In the genomic region with DNA sequence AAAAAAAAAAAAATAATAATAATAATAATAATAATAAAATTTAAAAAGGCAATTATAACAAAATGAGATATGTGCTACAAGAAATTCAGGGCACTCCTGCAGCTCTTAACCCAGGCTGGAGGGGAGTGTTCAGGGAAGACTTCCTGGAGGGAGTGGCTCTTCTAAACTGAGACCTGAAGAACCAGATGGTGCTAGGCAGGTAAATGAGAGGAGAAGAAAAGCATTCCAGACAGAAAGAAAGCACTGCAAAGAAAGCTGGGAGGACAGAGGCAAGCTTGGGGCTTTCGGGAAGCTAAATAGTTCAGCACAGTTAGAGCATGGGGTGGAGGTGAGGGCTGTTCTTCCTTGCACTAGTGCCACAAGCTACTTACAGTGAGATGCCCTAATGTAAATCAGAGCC, we compare ENCODE assay signal across 25 cellular contexts. TPM values are rescaled to one million over a fixed set of nuclear protein-coding genes. Genes with fewer than 3 reads are reported as not detected.
DNase-seq lines count a peak whose midpoint lies in the region; ATAC-seq and TF ChIP-seq lines count a peak whose summit lies in the region.
"Had no signal": no experiment of that assay in that cellular context is flagged by ENCODE, and none has a peak within 500 bp of the region (broad histone marks: within the 10 kb centered on the region; RNA-seq: fewer than 3 reads in every experiment).

No MANE protein-coding gene starts in this region.

- no peaks in the 10 kb centered on the region for H3K27me3 Mint-ChIP-seq in CD8-positive, alpha-beta memory T cell
- H3K27me3 Mint-ChIP-seq in WTC11 (ENCODE audit: low read depth) = no peaks in the 10 kb centered on the region
- no peaks in the 10 kb centered on the region for H3K27me3 Mint-ChIP-seq in nephron progenitor cell (ENCODE audit: low read depth, poor library complexity)
- H3K27me3 Mint-ChIP-seq: activated CD4-positive, alpha-beta T cell treated with anti-CD3 and anti-CD28 coated beads for 36 hours; activated naive CD8-positive, alpha-beta T cell treated with anti-CD3 and anti-CD28 coated beads, Interleukin-2, amount 10 ng/mL, durations not matched to agents 7 days and 5 days; CD4-positive, alpha-beta T cell; T-helper 17 cell had no signal

- peak overlapping the region in 7 of 8 donors; percentile 12 to 94 (median 74) for H3K27ac Mint-ChIP-seq in CD8-positive, alpha-beta memory T cell
- H3K27ac Mint-ChIP-seq in WTC11 (peak overlapping the region; percentile 55; the same call in 1 of the 2 replicates), nephron progenitor cell (peak overlapping the region; percentile 74)
- H3K27ac Mint-ChIP-seq: activated CD4-positive, alpha-beta T cell treated with anti-CD3 and anti-CD28 coated beads for 36 hours; activated naive CD8-positive, alpha-beta T cell treated with anti-CD3 and anti-CD28 coated beads, Interleukin-2, amount 10 ng/mL, durations not matched to agents 7 days and 5 days; CD4-positive, alpha-beta T cell; T-helper 17 cell had no signal

- DNase-seq in CD8-positive, alpha-beta memory T cell = no peak
- no peak for DNase-seq in WTC11 (ENCODE audit: low spot score)
- DNase-seq in epithelial cell of prostate (ENCODE audit: low read depth, low spot score) = no peak
- no peak for DNase-seq in nephron progenitor cell
- DNase-seq in SW 1271 (lab: John Stamatoyannopoulos, UW) = no peak
- DNase-seq in stimulated activated CD4-positive, alpha-beta T cell treated with anti-CD3 and anti-CD28 coated beads, Interleukin-4, amount 100 ng/mL, for 4 hours = no peak
- DNase-seq in NK-92 (lab: John Stamatoyannopoulos, UW; ENCODE audit: unreplicated experiment) = no peak
- DNase-seq: activated CD4-positive, alpha-beta T cell treated with anti-CD3 and anti-CD28 coated beads for 36 hours; activated CD8-positive, alpha-beta memory T cell treated with anti-CD3 and anti-CD28 coated beads for 24 hours; activated gamma-delta T cell; activated naive CD8-positive, alpha-beta T cell treated with anti-CD3 and anti-CD28 coated beads, Interleukin-2, amount 10 ng/mL, durations not matched to agents 7 days and 5 days; caudate nucleus; CD4-positive, alpha-beta T cell; Kasumi-1; left cardiac atrium; NCI-H1436 treated with DMSO at 0.1 percent for 48 hours; NCI-H2107; NCI-H774; SK-N-SH; stimulated activated naive CD4-positive, alpha-beta T cell; T-helper 17 cell had no signal

- H3K4me3 Mint-ChIP-seq in CD8-positive, alpha-beta memory T cell = peak overlapping the region in 4 of 7 donors; percentile 55 to 83 (median 66)
- H3K4me3 Mint-ChIP-seq in WTC11 = no peak overlapping the region
- H3K4me3 Mint-ChIP-seq in nephron progenitor cell = no peak overlapping the region
- H3K4me3 Mint-ChIP-seq: activated CD4-positive, alpha-beta T cell treated with anti-CD3 and anti-CD28 coated beads for 36 hours; activated naive CD8-positive, alpha-beta T cell treated with anti-CD3 and anti-CD28 coated beads, Interleukin-2, amount 10 ng/mL, durations not matched to agents 7 days and 5 days; CD4-positive, alpha-beta T cell; T-helper 17 cell had no signal

- H3K4me1 Mint-ChIP-seq in CD8-positive, alpha-beta memory T cell = peaks cover 33 to 42% (median 37%) of the 10 kb centered on the region in 3 donors
- H3K4me1 Mint-ChIP-seq in WTC11 (peaks cover 10% of the 10 kb centered on the region), nephron progenitor cell (peaks cover 21% of the 10 kb centered on the region)
- H3K4me1 Mint-ChIP-seq: activated CD4-positive, alpha-beta T cell treated with anti-CD3 and anti-CD28 coated beads for 36 hours had no signal

- no peaks in the 10 kb centered on the region for H3K9me3 ChIP-seq in CD8-positive, alpha-beta memory T cell (ENCODE audit: low read length)
- H3K9me3 ChIP-seq: HAP-1, prostate gland, SK-N-SH had no signal

- POLR2A ChIA-PET in CD8-positive, alpha-beta memory T cell (lab: Charles Lee) = no interaction called here
- POLR2A ChIA-PET in WTC11 (lab: Charles Lee) = interaction anchor here (1.0 to 1.5 kb wide), 2 partner anchors 16 to 49 kb away, joined by 3 to 9 read pairs; partner anchors contain the start of gene DYNLL1

- H3K9me3 Mint-ChIP-seq in CD8-positive, alpha-beta memory T cell = no peaks in the 10 kb centered on the region
- H3K9me3 Mint-ChIP-seq in WTC11 = no peaks in the 10 kb centered on the region
- no peaks in the 10 kb centered on the region for H3K9me3 Mint-ChIP-seq in nephron progenitor cell
- H3K9me3 Mint-ChIP-seq: activated naive CD8-positive, alpha-beta T cell treated with anti-CD3 and anti-CD28 coated beads, Interleukin-2, amount 10 ng/mL, durations not matched to agents 7 days and 5 days; CD4-positive, alpha-beta T cell had no signal

- no peak overlapping the region for H3K27ac ChIP-seq in CD8-positive, alpha-beta memory T cell (ENCODE audit: low read depth, low read length)
- H3K27ac ChIP-seq in epithelial cell of prostate = peak overlapping the region; percentile 35
- H3K27ac ChIP-seq: prostate gland had no signal

- H3K36me3 ChIP-seq in CD8-positive, alpha-beta memory T cell (ENCODE audit: insufficient read depth, low read length) = no peaks in the 10 kb centered on the region
- H3K36me3 ChIP-seq: HAP-1, prostate gland had no signal

- TF ChIP-seq CTCF in WTC11 (IDR thresholded peaks at IDR 0.05) = no peak
- TF ChIP-seq CTCF in nephron progenitor cell (IDR thresholded peaks at IDR 0.05) = no peak

- peak; percentile 62 for ATAC-seq in WTC11
- ATAC-seq in GM19328 (IDR thresholded peaks at IDR 0.05; ENCODE audit: unreplicated experiment) = no peak
- ATAC-seq: activated CD4-positive, alpha-beta T cell treated with anti-CD3 and anti-CD28 coated beads for 36 hours; left cardiac atrium; sciatic nerve; T-helper 17 cell had no signal

- peaks cover 25% of the 10 kb centered on the region for H3K4me1 ChIP-seq in CD8-positive, alpha-beta memory T cell (ENCODE audit: insufficient read depth, low read length)
- H3K4me1 ChIP-seq: HAP-1, prostate gland had no signal

- CTCF ChIA-PET in CD8-positive, alpha-beta memory T cell (lab: Charles Lee) = interaction anchor here (0.6 to 1.2 kb wide), 4 partner anchors 10 to 72 kb away, joined by 3 to 4 read pairs (median 3); no protein-coding TSS in a partner anchor
- CTCF ChIA-PET in WTC11 (lab: Charles Lee) = interaction anchor here (0.7 to 1.1 kb wide), 3 partner anchors 10 to 165 kb away, joined by 3 to 5 read pairs (median 3); partner anchors contain the start of genes DYNLL1 and SRSF9

- H3K36me3 Mint-ChIP-seq in CD8-positive, alpha-beta memory T cell = peaks cover 0 to 3% (median 0%) of the 10 kb centered on the region in 3 donors
- H3K36me3 Mint-ChIP-seq in WTC11 = no peaks in the 10 kb centered on the region
- H3K36me3 Mint-ChIP-seq in nephron progenitor cell (ENCODE audit: low read depth) = peaks cover 17% of the 10 kb centered on the region

- H3K27me3 ChIP-seq in CD8-positive, alpha-beta memory T cell (ENCODE audit: insufficient read depth, low read length, poor library complexity, severe bottlenecking) = no peaks in the 10 kb centered on the region

- H3K4me3 ChIP-seq in CD8-positive, alpha-beta memory T cell (ENCODE audit: low read length) = no peak overlapping the region
- H3K4me3 ChIP-seq: HAP-1, prostate gland had no signal

TF ChIP-seq in WTC11, 78 proteins besides CTCF, POLR2A, EP300 and RAD21:
- TF ChIP-seq JUN (CRISPR knock-in tag; IDR thresholded peaks at IDR 0.05) (no peak), ATF6 (CRISPR knock-in tag; IDR thresholded peaks at IDR 0.05) (no peak), CREB1 (CRISPR knock-in tag; IDR thresholded peaks at IDR 0.05) (no peak)
TF ChIP-seq in WTC11: peak in this region for 0.

RNA-seq across cellular contexts. Expression of gene SRSF9, which starts 9.9 kb away (rescaled TPM):
- 100 to 1,000 TPM; 269 to 272 TPM for total RNA-seq in CD8-positive, alpha-beta memory T cell
- 214 TPM for polyA plus RNA-seq in CD8-positive, alpha-beta memory T cell
- total RNA-seq in WTC11 (2021) = 274 to 286 TPM (median 276 TPM) in 3 replicates

RNA-seq across cellular contexts. Expression of gene DYNLL1, which starts 16.5 kb away (rescaled TPM):
- 100 to 1,000 TPM; 288 to 296 TPM for total RNA-seq in CD8-positive, alpha-beta memory T cell
- 304 TPM for polyA plus RNA-seq in CD8-positive, alpha-beta memory T cell
- 327 to 470 TPM (median 463 TPM) in 3 replicates for total RNA-seq in WTC11 (2021)

RNA-seq across cellular contexts. Expression of gene GATC, which starts 33.2 kb away (rescaled TPM):
- total RNA-seq in CD8-positive, alpha-beta memory T cell = 10 to 100 TPM; 28.6 to 30.6 TPM
- 29.8 TPM for polyA plus RNA-seq in CD8-positive, alpha-beta memory T cell
- 29.8 to 36.9 TPM (median 33.9 TPM) in 3 replicates for total RNA-seq in WTC11 (2021)

RNA-seq across cellular contexts. Expression of gene TRIAP1, which starts 33.3 kb away (rescaled TPM):
- total RNA-seq in CD8-positive, alpha-beta memory T cell = 10 to 100 TPM; 87.0 to 88.1 TPM
- polyA plus RNA-seq in CD8-positive, alpha-beta memory T cell = 51.6 TPM
- total RNA-seq in WTC11 (2021) = 59.5 to 75.3 TPM (median 60.4 TPM) in 3 replicates

RNA-seq across cellular contexts. Expression of gene COX6A1, which starts 41.5 kb away (rescaled TPM):
- 100 to 1,000 TPM; 475 TPM for total RNA-seq in CD8-positive, alpha-beta memory T cell
- polyA plus RNA-seq in CD8-positive, alpha-beta memory T cell = 785 TPM
- 511 to 573 TPM (median 515 TPM) in 3 replicates for total RNA-seq in WTC11 (2021)

Comparison
In these comparisons a context has a peak if more than half of its experiments do, and no peak if none do; other contexts are left out.
1. H3K4me3 Mint-ChIP-seq: peak in CD8-positive, alpha-beta memory T cell (4 of 7); none in WTC11 (single experiment) and nephron progenitor cell (single experiment).
2. Peak in every context shown above with its lines, with median percentiles within 50 percentile points of each other: H3K27ac Mint-ChIP-seq.